ENCODE assay signal across 8 cellular contexts in the genomic region with DNA sequence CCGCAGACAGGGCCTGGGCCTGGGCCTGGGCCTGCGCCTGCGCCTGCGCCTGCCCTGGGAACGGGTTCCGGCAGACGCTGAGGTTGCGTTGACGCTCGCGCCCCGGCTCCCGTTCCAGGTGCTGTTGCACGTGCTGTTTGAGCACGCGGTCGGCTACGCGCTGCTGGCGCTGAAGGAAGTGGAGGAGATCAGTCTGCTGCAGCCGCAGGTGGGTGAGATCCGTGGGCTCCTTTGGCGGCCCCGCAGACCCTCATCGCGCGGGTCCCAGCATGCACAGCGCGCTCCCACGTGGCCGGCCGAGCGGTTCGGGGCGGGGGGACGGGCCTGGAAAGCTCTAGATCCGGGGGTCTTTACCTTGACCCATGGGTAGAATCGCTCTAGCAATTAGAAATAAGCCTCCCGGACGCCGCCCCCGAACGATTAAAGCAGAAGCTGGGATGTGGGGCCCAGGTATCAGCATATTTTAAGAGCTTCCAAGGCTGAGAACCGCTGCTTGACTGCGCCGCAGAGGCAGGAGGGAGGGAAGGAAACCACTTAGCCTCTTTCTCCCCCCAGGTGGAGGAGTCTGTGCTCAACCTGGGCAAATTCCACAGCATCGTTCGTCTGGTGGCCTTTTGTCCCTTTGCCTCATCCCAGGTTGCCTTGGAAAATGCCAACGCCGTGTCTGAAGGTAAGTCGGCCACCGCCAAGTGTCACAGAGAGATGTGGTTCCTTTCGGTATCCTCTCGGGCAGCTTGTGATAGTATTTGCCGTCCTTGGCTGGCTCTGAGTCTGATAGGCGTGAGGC.
A peak's percentile ranks its signal among the peaks of the same experiment; 100 is the strongest.
DNase-seq lines count a peak whose midpoint lies in the region; ATAC-seq and TF ChIP-seq lines count a peak whose summit lies in the region.

No MANE protein-coding gene starts in this region.

- TF ChIP-seq CTCF in AG10803 (conservative IDR thresholded peaks at IDR 0.05; ENCODE audit: low read length) (no peak), OCI-LY3 (IDR thresholded peaks at IDR 0.05; ENCODE audit: low read depth, low read length) (no peak)

- H4K20me1 ChIP-seq in OCI-LY3 (ENCODE audit: insufficient read depth, low read length) = peaks cover 49% of the 10 kb centered on the region

- peaks cover 80% of the 10 kb centered on the region for H3K79me2 ChIP-seq in OCI-LY3 (ENCODE audit: low read length)

- H3K4me3 ChIP-seq in AG10803 (ENCODE audit: low read length) (peak overlapping the region; percentile 98), OCI-LY3 (ENCODE audit: low read length) (peak overlapping the region; percentile 96)

- H3K27ac ChIP-seq in OCI-LY3 (ENCODE audit: low read length) (peak overlapping the region; percentile 82), caudate nucleus (ENCODE audit: low read depth, low read length) (peak overlapping the region; percentile 92)

- H3K9me3 ChIP-seq in OCI-LY3 (ENCODE audit: insufficient read depth, low read length) = no peaks in the 10 kb centered on the region

- peak overlapping the region; percentile 91 for H3K9ac ChIP-seq in OCI-LY3 (ENCODE audit: low read length)

- DNase-seq in AG10803 (ENCODE audit: low read depth) (no peak), caudate nucleus (lab: John Stamatoyannopoulos, UW) (peak in 43 of 61 donors; percentile 16 to 83 (median 62)), left kidney (ENCODE audit: low read depth, low spot score) (peak; percentile 78), GF-D8 (lab: John Stamatoyannopoulos, UW) (no peak)
- DNase-seq in stimulated activated CD8-positive, alpha-beta memory T cell treated with anti-CD3 and anti-CD28 coated beads, Interleukin-4, amount 100 ng/mL, for 4 hours (ENCODE audit: low read depth in 2 of 2, low spot score in 1 of 2) = peak; percentile 20 to 23

- H3K4me2 ChIP-seq in OCI-LY3 (ENCODE audit: low read length) = peak overlapping the region; percentile 85

- peaks cover 57% of the 10 kb centered on the region for H3K36me3 ChIP-seq in OCI-LY3 (replicated peaks; ENCODE audit: low read depth, low read length)

- no peaks in the 10 kb centered on the region for H3K27me3 ChIP-seq in OCI-LY3 (ENCODE audit: low read depth, low read length)

- ATAC-seq in GM18858 (IDR thresholded peaks at IDR 0.05; ENCODE audit: unreplicated experiment) (peak; percentile 18), HG03045 (IDR thresholded peaks at IDR 0.05; ENCODE audit: unreplicated experiment) (peak; percentile 47)

- peaks cover 16% of the 10 kb centered on the region for H3K4me1 ChIP-seq in OCI-LY3 (ENCODE audit: low read length)

- no peak overlapping the region; the same call in 1 of the 2 replicates for H2AFZ ChIP-seq in OCI-LY3 (ENCODE audit: low read depth, low read length)

Comparison
In these comparisons a context has a peak if more than half of its experiments do, and no peak if none do; other contexts are left out.
1. DNase-seq: peak in caudate nucleus (43 of 61), left kidney (single experiment) and stimulated activated CD8-positive, alpha-beta memory T cell treated with anti-CD3 and anti-CD28 coated beads, Interleukin-4, amount 100 ng/mL, for 4 hours (2 of 2); none in AG10803 (single experiment) and GF-D8 (single experiment).